Comparison of ENCODE assay signal across 1 cellular context in the genomic region with DNA sequence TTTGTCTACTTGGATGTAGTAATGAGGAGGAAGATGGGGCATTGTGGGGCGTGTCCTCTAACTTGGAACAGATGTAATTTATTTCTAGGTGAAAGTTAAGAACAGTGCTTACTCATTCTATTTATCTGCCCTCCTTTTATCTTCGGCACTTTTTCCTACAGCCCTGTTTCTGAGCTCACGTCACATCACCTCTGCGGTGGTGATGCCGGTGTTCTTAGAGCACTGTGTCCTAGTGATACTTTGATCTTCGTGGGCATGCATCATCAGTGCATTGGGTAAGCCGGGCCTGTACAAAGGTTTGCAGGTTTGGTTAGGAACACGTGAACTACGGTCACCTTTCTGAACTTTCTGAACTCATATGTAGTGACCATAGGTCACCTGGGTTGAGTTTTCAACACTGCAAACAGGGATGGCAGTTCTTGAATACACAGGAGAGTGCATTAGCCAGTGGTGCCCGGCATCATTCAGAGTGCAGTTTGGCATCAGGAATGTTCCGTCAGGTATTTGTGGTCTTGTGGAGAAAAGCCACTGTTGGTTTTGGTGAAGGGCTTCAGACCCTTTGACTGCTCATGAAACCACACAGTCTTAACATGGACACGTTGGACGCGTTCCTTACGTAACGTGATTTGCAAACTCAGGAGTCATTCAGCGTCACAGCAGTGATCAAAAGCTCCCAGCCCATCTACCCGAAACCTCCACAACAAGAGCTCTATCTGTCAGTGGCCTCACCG.
TF ChIP-seq lines count a peak whose summit lies in the region.

No MANE protein-coding gene starts in this region.

TF ChIP-seq in HepG2, 621 proteins besides CTCF, POLR2A, EP300 and RAD21 (continued from another document and continues in another):
- TF ChIP-seq, protein P1, sequence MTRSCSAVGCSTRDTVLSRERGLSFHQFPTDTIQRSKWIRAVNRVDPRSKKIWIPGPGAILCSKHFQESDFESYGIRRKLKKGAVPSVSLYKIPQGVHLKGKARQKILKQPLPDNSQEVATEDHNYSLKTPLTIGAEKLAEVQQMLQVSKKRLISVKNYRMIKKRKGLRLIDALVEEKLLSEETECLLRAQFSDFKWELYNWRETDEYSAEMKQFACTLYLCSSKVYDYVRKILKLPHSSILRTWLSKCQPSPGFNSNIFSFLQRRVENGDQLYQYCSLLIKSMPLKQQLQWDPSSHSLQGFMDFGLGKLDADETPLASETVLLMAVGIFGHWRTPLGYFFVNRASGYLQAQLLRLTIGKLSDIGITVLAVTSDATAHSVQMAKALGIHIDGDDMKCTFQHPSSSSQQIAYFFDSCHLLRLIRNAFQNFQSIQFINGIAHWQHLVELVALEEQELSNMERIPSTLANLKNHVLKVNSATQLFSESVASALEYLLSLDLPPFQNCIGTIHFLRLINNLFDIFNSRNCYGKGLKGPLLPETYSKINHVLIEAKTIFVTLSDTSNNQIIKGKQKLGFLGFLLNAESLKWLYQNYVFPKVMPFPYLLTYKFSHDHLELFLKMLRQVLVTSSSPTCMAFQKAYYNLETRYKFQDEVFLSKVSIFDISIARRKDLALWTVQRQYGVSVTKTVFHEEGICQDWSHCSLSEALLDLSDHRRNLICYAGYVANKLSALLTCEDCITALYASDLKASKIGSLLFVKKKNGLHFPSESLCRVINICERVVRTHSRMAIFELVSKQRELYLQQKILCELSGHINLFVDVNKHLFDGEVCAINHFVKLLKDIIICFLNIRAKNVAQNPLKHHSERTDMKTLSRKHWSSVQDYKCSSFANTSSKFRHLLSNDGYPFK (CRISPR knock-in tag; IDR thresholded peaks at IDR 0.05; ENCODE audit: borderline replicate concordance) = no peak
- TF ChIP-seq NR2C2 (CRISPR knock-in tag; IDR thresholded peaks at IDR 0.05; ENCODE audit: borderline replicate concordance) = peak; percentile 92
- TF ChIP-seq MLLT10 (CRISPR knock-in tag; IDR thresholded peaks at IDR 0.05) = no peak
- TF ChIP-seq, protein P2, sequence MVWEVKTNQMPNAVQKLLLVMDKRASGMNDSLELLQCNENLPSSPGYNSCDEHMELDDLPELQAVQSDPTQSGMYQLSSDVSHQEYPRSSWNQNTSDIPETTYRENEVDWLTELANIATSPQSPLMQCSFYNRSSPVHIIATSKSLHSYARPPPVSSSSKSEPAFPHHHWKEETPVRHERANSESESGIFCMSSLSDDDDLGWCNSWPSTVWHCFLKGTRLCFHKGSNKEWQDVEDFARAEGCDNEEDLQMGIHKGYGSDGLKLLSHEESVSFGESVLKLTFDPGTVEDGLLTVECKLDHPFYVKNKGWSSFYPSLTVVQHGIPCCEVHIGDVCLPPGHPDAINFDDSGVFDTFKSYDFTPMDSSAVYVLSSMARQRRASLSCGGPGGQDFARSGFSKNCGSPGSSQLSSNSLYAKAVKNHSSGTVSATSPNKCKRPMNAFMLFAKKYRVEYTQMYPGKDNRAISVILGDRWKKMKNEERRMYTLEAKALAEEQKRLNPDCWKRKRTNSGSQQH (CRISPR knock-in tag; IDR thresholded peaks at IDR 0.05; ENCODE audit: low read depth) = peak; percentile 88; the same call in 1 of the 2 replicates
- TF ChIP-seq LBX2 (CRISPR knock-in tag; IDR thresholded peaks at IDR 0.05; ENCODE audit: borderline replicate concordance) = no peak
- peak; percentile 97 for TF ChIP-seq HDAC1 (CRISPR knock-in tag; IDR thresholded peaks at IDR 0.05)
- peak; percentile 52; the same call in 1 of the 2 replicates for TF ChIP-seq ZIK1 (CRISPR knock-in tag; IDR thresholded peaks at IDR 0.05; ENCODE audit: borderline replicate concordance, low read depth)
- peak; percentile 71 for TF ChIP-seq DMAP1 (CRISPR knock-in tag; IDR thresholded peaks at IDR 0.05)
- peak; percentile 55 for TF ChIP-seq ZFY (CRISPR knock-in tag; IDR thresholded peaks at IDR 0.05)
- TF ChIP-seq KDM1A (CRISPR knock-in tag; IDR thresholded peaks at IDR 0.05) = peak; percentile 92
- peak; percentile 43; the same call in 1 of the 2 replicates for TF ChIP-seq ZNF143 (CRISPR knock-in tag; IDR thresholded peaks at IDR 0.05)
- TF ChIP-seq ZNF788 (CRISPR knock-in tag; IDR thresholded peaks at IDR 0.05; ENCODE audit: borderline replicate concordance) = peak; percentile 70; the same call in 1 of the 2 replicates
- peak; percentile 97 for TF ChIP-seq ZMYM2 (CRISPR knock-in tag; IDR thresholded peaks at IDR 0.05)
- TF ChIP-seq ZNF207 (IDR thresholded peaks at IDR 0.05; ENCODE audit: borderline replicate concordance) = no peak
- TF ChIP-seq, protein P3, sequence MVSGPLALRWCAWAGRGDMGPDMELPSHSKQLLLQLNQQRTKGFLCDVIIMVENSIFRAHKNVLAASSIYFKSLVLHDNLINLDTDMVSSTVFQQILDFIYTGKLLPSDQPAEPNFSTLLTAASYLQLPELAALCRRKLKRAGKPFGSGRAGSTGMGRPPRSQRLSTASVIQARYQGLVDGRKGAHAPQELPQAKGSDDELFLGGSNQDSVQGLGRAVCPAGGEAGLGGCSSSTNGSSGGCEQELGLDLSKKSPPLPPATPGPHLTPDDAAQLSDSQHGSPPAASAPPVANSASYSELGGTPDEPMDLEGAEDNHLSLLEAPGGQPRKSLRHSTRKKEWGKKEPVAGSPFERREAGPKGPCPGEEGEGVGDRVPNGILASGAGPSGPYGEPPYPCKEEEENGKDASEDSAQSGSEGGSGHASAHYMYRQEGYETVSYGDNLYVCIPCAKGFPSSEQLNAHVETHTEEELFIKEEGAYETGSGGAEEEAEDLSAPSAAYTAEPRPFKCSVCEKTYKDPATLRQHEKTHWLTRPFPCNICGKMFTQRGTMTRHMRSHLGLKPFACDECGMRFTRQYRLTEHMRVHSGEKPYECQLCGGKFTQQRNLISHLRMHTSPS (CRISPR knock-in tag; IDR thresholded peaks at IDR 0.05; ENCODE audit: low read depth) = peak; percentile 98
- TF ChIP-seq ZNF770 (CRISPR knock-in tag; IDR thresholded peaks at IDR 0.05) = peak; percentile 81
- peak; percentile 82 for TF ChIP-seq IRF2 (CRISPR knock-in tag; IDR thresholded peaks at IDR 0.05)
- peak; percentile 54; the same call in 1 of the 2 replicates for TF ChIP-seq ZNF121 (CRISPR knock-in tag; IDR thresholded peaks at IDR 0.05)
- TF ChIP-seq, protein P4, sequence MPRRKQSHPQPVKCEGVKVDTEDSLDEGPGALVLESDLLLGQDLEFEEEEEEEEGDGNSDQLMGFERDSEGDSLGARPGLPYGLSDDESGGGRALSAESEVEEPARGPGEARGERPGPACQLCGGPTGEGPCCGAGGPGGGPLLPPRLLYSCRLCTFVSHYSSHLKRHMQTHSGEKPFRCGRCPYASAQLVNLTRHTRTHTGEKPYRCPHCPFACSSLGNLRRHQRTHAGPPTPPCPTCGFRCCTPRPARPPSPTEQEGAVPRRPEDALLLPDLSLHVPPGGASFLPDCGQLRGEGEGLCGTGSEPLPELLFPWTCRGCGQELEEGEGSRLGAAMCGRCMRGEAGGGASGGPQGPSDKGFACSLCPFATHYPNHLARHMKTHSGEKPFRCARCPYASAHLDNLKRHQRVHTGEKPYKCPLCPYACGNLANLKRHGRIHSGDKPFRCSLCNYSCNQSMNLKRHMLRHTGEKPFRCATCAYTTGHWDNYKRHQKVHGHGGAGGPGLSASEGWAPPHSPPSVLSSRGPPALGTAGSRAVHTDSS (CRISPR knock-in tag; conservative IDR thresholded peaks at IDR 0.05) = no peak
- no peak for TF ChIP-seq CCAR2 (optimal IDR thresholded peaks at IDR 0.05; ENCODE audit: low read depth, low read length)
- TF ChIP-seq SAFB2 (CRISPR knock-in tag; IDR thresholded peaks at IDR 0.05; ENCODE audit: borderline replicate concordance, low read depth) = no peak
- peak; percentile 94 for TF ChIP-seq CREB1 (IDR thresholded peaks at IDR 0.05)
- peak; percentile 94 for TF ChIP-seq CREB1 (CRISPR knock-in tag; IDR thresholded peaks at IDR 0.05)
- 0 out of 2 replicates have a peak, but pooled peaks have one; percentile 37 for TF ChIP-seq ZNF749 (CRISPR knock-in tag; IDR thresholded peaks at IDR 0.05; ENCODE audit: borderline replicate concordance)
- TF ChIP-seq IRX3 (CRISPR knock-in tag; IDR thresholded peaks at IDR 0.05; ENCODE audit: borderline replicate concordance, low read depth) = no peak
- TF ChIP-seq CREM (IDR thresholded peaks at IDR 0.05) = peak; percentile 96
- no peak for TF ChIP-seq CREM (CRISPR knock-in tag; IDR thresholded peaks at IDR 0.05)
- TF ChIP-seq BORCS8-MEF2B (CRISPR knock-in tag; IDR thresholded peaks at IDR 0.05) = 0 out of 2 replicates have a peak, but pooled peaks have one; percentile 41
- peak; percentile 49 for TF ChIP-seq ZNF317 (CRISPR knock-in tag; IDR thresholded peaks at IDR 0.05)
- TF ChIP-seq, protein P5, sequence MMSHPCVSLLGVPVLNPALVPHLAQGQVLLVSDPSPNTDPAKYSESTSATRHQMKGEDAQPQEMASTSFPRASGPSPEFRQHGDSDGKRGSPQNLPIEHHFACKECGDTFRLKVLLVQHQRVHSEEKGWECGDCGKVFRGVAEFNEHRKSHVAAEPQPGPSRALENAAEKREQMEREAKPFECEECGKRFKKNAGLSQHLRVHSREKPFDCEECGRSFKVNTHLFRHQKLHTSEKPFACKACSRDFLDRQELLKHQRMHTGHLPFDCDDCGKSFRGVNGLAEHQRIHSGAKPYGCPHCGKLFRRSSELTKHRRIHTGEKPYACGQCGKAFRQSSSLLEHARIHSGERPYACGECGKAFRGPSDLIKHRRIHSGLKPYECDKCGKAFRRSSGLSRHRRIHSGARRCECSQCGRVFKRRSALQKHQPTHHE (CRISPR knock-in tag; IDR thresholded peaks at IDR 0.05; ENCODE audit: borderline replicate concordance) = peak; percentile 67; the same call in 1 of the 2 replicates
- TF ChIP-seq KDM2A (CRISPR knock-in tag; IDR thresholded peaks at IDR 0.05; ENCODE audit: borderline replicate concordance, low read depth) = peak; percentile 37; the same call in 1 of the 2 replicates
- TF ChIP-seq, protein P6, sequence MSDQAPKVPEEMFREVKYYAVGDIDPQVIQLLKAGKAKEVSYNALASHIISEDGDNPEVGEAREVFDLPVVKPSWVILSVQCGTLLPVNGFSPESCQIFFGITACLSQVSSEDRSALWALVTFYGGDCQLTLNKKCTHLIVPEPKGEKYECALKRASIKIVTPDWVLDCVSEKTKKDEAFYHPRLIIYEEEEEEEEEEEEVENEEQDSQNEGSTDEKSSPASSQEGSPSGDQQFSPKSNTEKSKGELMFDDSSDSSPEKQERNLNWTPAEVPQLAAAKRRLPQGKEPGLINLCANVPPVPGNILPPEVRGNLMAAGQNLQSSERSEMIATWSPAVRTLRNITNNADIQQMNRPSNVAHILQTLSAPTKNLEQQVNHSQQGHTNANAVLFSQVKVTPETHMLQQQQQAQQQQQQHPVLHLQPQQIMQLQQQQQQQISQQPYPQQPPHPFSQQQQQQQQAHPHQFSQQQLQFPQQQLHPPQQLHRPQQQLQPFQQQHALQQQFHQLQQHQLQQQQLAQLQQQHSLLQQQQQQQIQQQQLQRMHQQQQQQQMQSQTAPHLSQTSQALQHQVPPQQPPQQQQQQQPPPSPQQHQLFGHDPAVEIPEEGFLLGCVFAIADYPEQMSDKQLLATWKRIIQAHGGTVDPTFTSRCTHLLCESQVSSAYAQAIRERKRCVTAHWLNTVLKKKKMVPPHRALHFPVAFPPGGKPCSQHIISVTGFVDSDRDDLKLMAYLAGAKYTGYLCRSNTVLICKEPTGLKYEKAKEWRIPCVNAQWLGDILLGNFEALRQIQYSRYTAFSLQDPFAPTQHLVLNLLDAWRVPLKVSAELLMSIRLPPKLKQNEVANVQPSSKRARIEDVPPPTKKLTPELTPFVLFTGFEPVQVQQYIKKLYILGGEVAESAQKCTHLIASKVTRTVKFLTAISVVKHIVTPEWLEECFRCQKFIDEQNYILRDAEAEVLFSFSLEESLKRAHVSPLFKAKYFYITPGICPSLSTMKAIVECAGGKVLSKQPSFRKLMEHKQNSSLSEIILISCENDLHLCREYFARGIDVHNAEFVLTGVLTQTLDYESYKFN (CRISPR knock-in tag; conservative IDR thresholded peaks at IDR 0.05) = peak; percentile 98
- TF ChIP-seq THAP7 (CRISPR knock-in tag; IDR thresholded peaks at IDR 0.05) = no peak
- TF ChIP-seq ZSCAN22 (CRISPR knock-in tag; IDR thresholded peaks at IDR 0.05) = peak; percentile 63; the same call in 1 of the 2 replicates
- no peak for TF ChIP-seq ZNF597 (CRISPR knock-in tag; IDR thresholded peaks at IDR 0.05)
- no peak for TF ChIP-seq ZNF773 (CRISPR knock-in tag; IDR thresholded peaks at IDR 0.05; ENCODE audit: borderline replicate concordance)
- peak; percentile 100 for TF ChIP-seq RARA (CRISPR knock-in tag; IDR thresholded peaks at IDR 0.05)
- TF ChIP-seq, protein P7, sequence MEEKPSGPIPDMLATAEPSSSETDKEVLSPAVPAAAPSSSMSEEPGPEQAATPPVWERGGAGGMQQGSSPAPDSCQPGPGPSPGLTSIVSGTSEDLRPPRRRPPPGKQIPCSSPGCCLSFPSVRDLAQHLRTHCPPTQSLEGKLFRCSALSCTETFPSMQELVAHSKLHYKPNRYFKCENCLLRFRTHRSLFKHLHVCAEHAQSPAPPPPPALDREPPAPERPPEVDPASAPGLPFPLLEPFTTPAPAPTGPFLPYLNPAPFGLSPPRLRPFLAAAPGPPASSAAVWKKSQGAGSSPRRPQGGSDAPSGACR (CRISPR knock-in tag; IDR thresholded peaks at IDR 0.05) = peak; percentile 49; the same call in 1 of the 2 replicates
- peak; percentile 99 for TF ChIP-seq HNF4A (CRISPR knock-in tag; IDR thresholded peaks at IDR 0.05)
- no peak for TF ChIP-seq PLRG1 (conservative IDR thresholded peaks at IDR 0.05)
- TF ChIP-seq CEBPG (CRISPR knock-in tag; IDR thresholded peaks at IDR 0.05) = peak; percentile 89
